In the genomic region with DNA sequence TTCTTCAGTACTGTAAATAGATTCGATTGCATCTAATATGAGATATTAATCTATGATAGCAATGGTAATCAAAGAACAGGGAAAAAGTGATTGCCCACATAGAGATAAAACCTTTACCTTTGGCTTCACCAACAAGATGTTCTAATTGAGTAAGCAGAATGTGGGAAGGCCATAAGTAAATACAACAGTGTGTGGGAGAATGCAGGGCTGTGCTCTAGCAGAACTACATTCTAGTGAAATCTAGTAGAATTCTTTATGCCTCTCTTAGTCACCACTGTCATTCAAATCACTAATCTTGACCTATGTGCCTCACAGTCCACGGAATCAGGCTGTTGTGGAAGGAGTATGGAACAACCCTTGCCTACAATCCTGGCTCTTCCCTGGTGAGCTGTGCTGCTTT, we compare ENCODE assay signal across 22 cellular contexts.
"Had no signal": no experiment of that assay in that cellular context is flagged by ENCODE, and none has a peak within 500 bp of the region (broad histone marks: within the 10 kb centered on the region; RNA-seq: fewer than 3 reads in every experiment).

No MANE protein-coding gene starts in this region.

- H3K9me3 Mint-ChIP-seq: central memory CD8-positive, alpha-beta T cell; memory B cell; mesothelial cell of epicardium; natural killer cell; neural progenitor cell had no signal

- H3K27ac ChIP-seq: gastrocnemius medialis, heart right ventricle, lower lobe of right lung, neural progenitor cell, ovary, psoas muscle, thyroid gland, upper lobe of left lung, uterus had no signal

- H3K9me3 ChIP-seq: gastrocnemius medialis, heart right ventricle, lower lobe of right lung, ovary, psoas muscle, thyroid gland, upper lobe of left lung, uterus had no signal

- H3K27me3 ChIP-seq: gastrocnemius medialis, heart right ventricle, neural progenitor cell, ovary, thyroid gland, upper lobe of left lung, uterus had no signal

- H3K4me1 Mint-ChIP-seq: central memory CD8-positive, alpha-beta T cell; memory B cell; natural killer cell; neural progenitor cell had no signal

- H3K4me1 ChIP-seq: gastrocnemius medialis, heart right ventricle, lower lobe of right lung, neural progenitor cell, psoas muscle, thyroid gland, upper lobe of left lung, uterus had no signal

- H3K36me3 Mint-ChIP-seq: memory B cell, mesothelial cell of epicardium, natural killer cell, neural progenitor cell had no signal

- H3K27me3 Mint-ChIP-seq: central memory CD8-positive, alpha-beta T cell; memory B cell had no signal

- DNase-seq: effector memory CD4-positive, alpha-beta T cell; gastrocnemius medialis; heart right ventricle; islet precursor cell; left cardiac atrium; lower lobe of right lung; natural killer cell; nucleus accumbens; ovary; psoas muscle; stimulated activated CD4-positive, alpha-beta T cell treated with anti-CD3 and anti-CD28 coated beads, Interleukin-2, amount 100 ng/mL, for 48 hours; stimulated activated naive CD4-positive, alpha-beta T cell treated with Interleukin-2 at 50 U/mL for 16 hours; thyroid gland; upper lobe of left lung; uterus had no signal

- ATAC-seq: esophagus mucosa, gastrocnemius medialis, heart right ventricle, left cardiac atrium, lower lobe of right lung, natural killer cell, psoas muscle had no signal

- H3K36me3 ChIP-seq: gastrocnemius medialis, heart right ventricle, neural progenitor cell, ovary, thyroid gland, upper lobe of left lung, uterus had no signal

- H3K27ac Mint-ChIP-seq: memory B cell, mesothelial cell of epicardium, natural killer cell, neural progenitor cell had no signal

- FAIRE-seq: endometrium had no signal

- H3K4me3 Mint-ChIP-seq: central memory CD8-positive, alpha-beta T cell; memory B cell; mesothelial cell of epicardium; natural killer cell; neural progenitor cell had no signal

- H3K4me3 ChIP-seq: gastrocnemius medialis, heart right ventricle, lower lobe of right lung, neural progenitor cell, ovary, psoas muscle, smooth muscle cell, thyroid gland, upper lobe of left lung, uterus had no signal
